9 cellular contexts compared by ENCODE assay signal in the genomic region with DNA sequence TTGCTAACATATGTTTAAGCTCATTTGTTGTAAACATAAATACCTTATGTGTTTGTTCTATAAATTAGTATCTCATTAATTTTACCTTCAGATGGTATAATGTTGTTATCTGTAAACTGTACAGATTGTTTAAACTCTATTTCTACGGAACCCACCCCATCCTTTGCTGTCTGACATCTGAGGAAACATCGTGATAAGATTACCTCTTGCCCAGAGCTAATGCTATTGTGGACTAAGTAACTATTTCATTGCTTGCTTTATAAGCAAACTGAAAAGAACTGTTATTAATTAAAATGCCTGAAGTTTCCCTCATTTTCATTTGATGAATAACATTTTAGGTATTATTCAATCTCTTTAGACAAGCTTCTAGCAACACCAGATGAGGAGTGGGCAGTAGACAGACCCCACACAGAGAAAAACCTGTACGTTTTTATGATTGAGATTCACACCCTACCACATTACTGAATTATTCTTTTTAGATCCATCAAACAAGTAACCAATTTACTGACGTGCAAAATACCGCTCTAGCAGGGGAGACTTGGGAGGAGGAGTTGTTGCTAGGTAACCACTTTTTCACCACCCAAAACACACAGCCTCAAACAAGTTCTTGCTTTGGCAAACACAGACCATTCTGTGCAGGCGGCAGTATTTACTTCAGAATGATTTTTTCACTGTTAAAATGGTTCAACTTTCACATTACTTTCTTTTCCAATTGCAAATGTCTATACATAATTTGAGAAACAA. TPM values are rescaled to one million over a fixed set of nuclear protein-coding genes. Genes with fewer than 3 reads are reported as not detected.
DNase-seq lines count a peak whose midpoint lies in the region; ATAC-seq, FAIRE-seq and TF ChIP-seq lines count a peak whose summit lies in the region.
"Had no signal": no experiment of that assay in that cellular context is flagged by ENCODE, and none has a peak within 500 bp of the region (broad histone marks: within the 10 kb centered on the region; RNA-seq: fewer than 3 reads in every experiment).

No MANE protein-coding gene starts in this region.

- WGBS in esophagus squamous epithelium, 2 donors, result 4 to 5% methylated on average over 6 of the region's 6 CpGs

- in situ Hi-C loops in Caki2 (cut with HindIII; ENCODE audit: low pct_unique_long_range_greater_than_20kb, low sequenced_read_pairs), result no loop called here

- peak; percentile 82 for ATAC-seq in HG02981 (IDR thresholded peaks at IDR 0.05; ENCODE audit: unreplicated experiment)
- ATAC-seq: Panc1 had no signal

- no peaks in the 10 kb centered on the region for H3K4me1 ChIP-seq in esophagus squamous epithelium

- TF ChIP-seq CTCF in fibroblast of mammary gland (conservative IDR thresholded peaks at IDR 0.05; ENCODE audit: control insufficient read depth, insufficient read depth, low read depth, low read length) (no peak), esophagus squamous epithelium (IDR thresholded peaks at IDR 0.05) (no peak)

- no peak overlapping the region for H3K27ac ChIP-seq in esophagus squamous epithelium

- TF ChIP-seq POLR2A in esophagus squamous epithelium (IDR thresholded peaks at IDR 0.05), result no peak

- no peaks in the 10 kb centered on the region for H3K36me3 ChIP-seq in esophagus squamous epithelium

- intact Hi-C loops in esophagus squamous epithelium (cut with DNase I), result no loop called here

- H3K4me3 ChIP-seq in fibroblast of mammary gland (ENCODE audit: control insufficient read depth, low read depth, low read length) (no peak overlapping the region), esophagus squamous epithelium (no peak overlapping the region)

- no peak for FAIRE-seq in HTR-8/SVneo (lab: Jason Lieb, UNC)

- H3K9me3 ChIP-seq in esophagus squamous epithelium, result no peaks in the 10 kb centered on the region

- DNase-seq in Caki2 (ENCODE audit: low read depth), result peak; percentile 11
- peak; percentile 86 to 88 for DNase-seq in NCI-H446 (lab: John Stamatoyannopoulos, UW)
- peak; percentile 8 for DNase-seq in fibroblast of mammary gland (ENCODE audit: low read depth)
- DNase-seq in HTR-8/SVneo (ENCODE audit: insufficient read length, low spot score), result no peak
- DNase-seq in esophagus squamous epithelium (lab: John Stamatoyannopoulos, UW), result no peak
- no peak for DNase-seq in amniotic stem cell (lab: John Stamatoyannopoulos, UW)
- no peak for DNase-seq in COLO829 (ENCODE audit: low spot score)

- H3K27me3 ChIP-seq in esophagus squamous epithelium, result peaks cover 0 to 14% (median 0%) of the 10 kb centered on the region in 4 donors

RNA-seq across cellular contexts. Expression of a gene that starts 1.9 kb away (rescaled TPM):
- total RNA-seq in Caki2 (2014; rRNA removed; shearing (Covaris generic); ENCODE audit: low replicate concordance), result not detected in 2 replicates
- not detected for total RNA-seq in esophagus squamous epithelium

Comparison
In these comparisons a context has a peak if more than half of its experiments do, and no peak if none do; other contexts are left out.
1. DNase-seq: peak in Caki2 (single experiment), NCI-H446 (2 of 2) and fibroblast of mammary gland (single experiment); none in HTR-8/SVneo (single experiment), esophagus squamous epithelium (single experiment), amniotic stem cell (single experiment) and COLO829 (single experiment).